1 cellular context compared by ENCODE assay signal in the genomic region with DNA sequence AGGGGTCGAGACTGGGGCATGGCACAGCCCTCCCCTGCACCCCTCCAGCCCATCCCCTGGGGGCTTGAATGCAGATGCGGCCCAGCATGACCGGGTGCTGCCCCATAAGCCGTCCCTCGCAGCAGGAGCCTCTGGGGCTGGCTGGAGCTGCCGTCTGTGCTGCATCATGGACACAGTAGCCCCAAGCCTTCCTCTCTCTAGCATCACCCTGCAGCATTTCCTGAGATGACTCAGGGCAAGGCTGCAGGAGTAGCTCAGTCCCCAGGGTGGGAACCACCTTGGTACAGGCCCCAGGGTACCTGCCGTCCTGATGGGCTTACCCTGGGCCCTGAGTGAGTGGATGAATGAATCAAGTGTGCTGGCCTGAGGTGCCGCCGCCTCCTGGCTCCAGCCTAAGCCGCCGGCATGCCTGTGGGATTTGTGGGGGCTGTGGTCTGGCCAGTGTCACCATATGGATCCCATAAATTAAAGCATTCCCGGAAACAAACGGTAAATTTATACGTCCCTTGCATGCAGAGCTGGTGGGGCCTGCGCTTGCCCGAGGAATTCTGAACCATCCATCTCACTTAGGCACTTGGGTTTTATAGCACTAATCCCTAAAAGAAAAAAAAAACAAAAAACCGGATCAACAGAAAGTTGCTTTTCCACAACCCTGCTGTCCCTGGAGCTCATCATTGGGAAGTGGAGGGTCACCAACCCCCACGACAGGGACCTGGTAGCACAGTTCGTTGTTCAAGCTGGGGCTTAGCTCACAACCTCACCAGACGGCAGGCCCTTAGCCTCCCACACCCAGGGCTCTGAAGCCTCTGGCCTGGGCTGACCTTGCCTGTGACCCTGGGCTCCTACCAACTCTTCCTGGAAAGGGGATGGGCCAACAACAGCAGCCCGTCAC.
A peak's percentile ranks its signal among the peaks of the same experiment; 100 is the strongest.
TF ChIP-seq lines count a peak whose summit lies in the region.

No MANE protein-coding gene starts in this region.

TF ChIP-seq in K562, 482 proteins besides CTCF, POLR2A, EP300 and RAD21 (continued from another document and continues in another):
- TF ChIP-seq SAFB2 (IDR thresholded peaks at IDR 0.05; ENCODE audit: borderline replicate concordance, low read depth, low read length, severe bottlenecking) (no peak), TCF3 (CRISPR knock-in tag; IDR thresholded peaks at IDR 0.05) (peak; percentile 49), CBFA2T3 (IDR thresholded peaks at IDR 0.05) (peak; percentile 68), ETV5 (CRISPR knock-in tag; IDR thresholded peaks at IDR 0.05; ENCODE audit: low read depth) (0 out of 2 replicates have a peak, but pooled peaks have one; percentile 60), TARDBP (IDR thresholded peaks at IDR 0.05) (no peak), ZKSCAN1 (IDR thresholded peaks at IDR 0.05; ENCODE audit: low read depth, low read length) (peak; percentile 91), NFYB (IDR thresholded peaks at IDR 0.05; ENCODE audit: extremely low read depth, insufficient read length) (no peak), TRIM28 (IDR thresholded peaks at IDR 0.05) (0 out of 2 replicates have a peak, but pooled peaks have one; percentile 44), KHSRP (IDR thresholded peaks at IDR 0.05) (no peak), NR2C1 (IDR thresholded peaks at IDR 0.05) (peak; percentile 77), NR2C1 (tag; IDR thresholded peaks at IDR 0.05) (peak; percentile 87), TRIM24 (IDR thresholded peaks at IDR 0.05) (peak in 1 of 2 experiments; percentile 55; a peak in 1 of 4 replicates), NUFIP1 (IDR thresholded peaks at IDR 0.05; ENCODE audit: partially characterized antibody) (no peak), TBP (optimal IDR thresholded peaks at IDR 0.05; ENCODE audit: low read depth, low read length) (peak; percentile 54), MEF2D (tag; conservative IDR thresholded peaks at IDR 0.05; ENCODE audit: low read depth) (0 out of 2 replicates have a peak, but pooled peaks have one; percentile 14), CTBP1 (IDR thresholded peaks at IDR 0.05; ENCODE audit: borderline replicate concordance) (peak; percentile 86), TBL1XR1 (IDR thresholded peaks at IDR 0.05; ENCODE audit: low read length in 2 of 2) (peak in 1 of 2 experiments; percentile 69; a peak in 1 of 4 replicates), CBX2 (IDR thresholded peaks at IDR 0.05; ENCODE audit: insufficient read depth, low read length, poor library complexity, severe bottlenecking) (no peak), MYNN (IDR thresholded peaks at IDR 0.05) (peak; percentile 78; the same call in 1 of the 2 replicates), MYNN (CRISPR knock-in tag; IDR thresholded peaks at IDR 0.05) (no peak), BHLHE40 (IDR thresholded peaks at IDR 0.05; ENCODE audit: low read length) (peak; percentile 10; the same call in 1 of the 2 replicates), ARID1B (IDR thresholded peaks at IDR 0.05) (peak; percentile 64), CHD2 (IDR thresholded peaks at IDR 0.05; ENCODE audit: low read depth, low read length) (no peak), FOXK1 (CRISPR knock-in tag; IDR thresholded peaks at IDR 0.05; ENCODE audit: borderline replicate concordance) (no peak), NRF1 (conservative IDR thresholded peaks at IDR 0.05 in 1 of 2, IDR thresholded peaks at IDR 0.05 in 1 of 2) (peak; percentile 52 to 53), XRCC5 (IDR thresholded peaks at IDR 0.05; ENCODE audit: low read depth, low read length) (peak; percentile 32; the same call in 1 of the 2 replicates), ZSCAN29 (IDR thresholded peaks at IDR 0.05) (no peak), TAF9B (IDR thresholded peaks at IDR 0.05; ENCODE audit: partially characterized antibody) (no peak), NCOA1 (IDR thresholded peaks at IDR 0.05; ENCODE audit: low read depth) (peak; percentile 50; the same call in 1 of the 2 replicates), ZNF3 (CRISPR knock-in tag; IDR thresholded peaks at IDR 0.05) (no peak), ZNF764 (CRISPR knock-in tag; IDR thresholded peaks at IDR 0.05; ENCODE audit: low read depth) (no peak), ZFX (CRISPR knock-in tag; IDR thresholded peaks at IDR 0.05) (peak; percentile 76), FOSL1 (tag; conservative IDR thresholded peaks at IDR 0.05) (peak; percentile 54), HDAC1 (IDR thresholded peaks at IDR 0.05) (peak in 1 of 2 experiments; percentile 68; a peak in 1 of 4 replicates), KDM5B (IDR thresholded peaks at IDR 0.05; ENCODE audit: insufficient replicate concordance, low read depth, low read length) (peak; percentile 59), ESRRB (CRISPR knock-in tag; IDR thresholded peaks at IDR 0.05; ENCODE audit: borderline replicate concordance) (no peak), HEY1 (CRISPR knock-in tag; IDR thresholded peaks at IDR 0.05; ENCODE audit: borderline replicate concordance) (no peak), ZNF766 (CRISPR knock-in tag; conservative IDR thresholded peaks at IDR 0.05) (peak; percentile 85; the same call in 1 of the 2 replicates), MXI1 (IDR thresholded peaks at IDR 0.05; ENCODE audit: low read depth, low read length) (no peak), MTA3 (IDR thresholded peaks at IDR 0.05; ENCODE audit: borderline replicate concordance) (peak; percentile 33; the same call in 1 of the 2 replicates), NCOR1 (IDR thresholded peaks at IDR 0.05) (peak; percentile 83), GATA2 (CRISPR knock-in tag; IDR thresholded peaks at IDR 0.05) (no peak), HDAC2 (IDR thresholded peaks at IDR 0.05) (peak; percentile 78), RNF2 (IDR thresholded peaks at IDR 0.05) (no peak), MTA2 (IDR thresholded peaks at IDR 0.05; ENCODE audit: low read depth) (0 out of 2 replicates have a peak, but pooled peaks have one; percentile 17), NFIC (IDR thresholded peaks at IDR 0.05) (peak; percentile 59), BCOR (IDR thresholded peaks at IDR 0.05) (peak; percentile 50), HDAC6 (IDR thresholded peaks at IDR 0.05; ENCODE audit: low read depth, low read length) (no peak)
- TF ChIP-seq, protein P1, sequence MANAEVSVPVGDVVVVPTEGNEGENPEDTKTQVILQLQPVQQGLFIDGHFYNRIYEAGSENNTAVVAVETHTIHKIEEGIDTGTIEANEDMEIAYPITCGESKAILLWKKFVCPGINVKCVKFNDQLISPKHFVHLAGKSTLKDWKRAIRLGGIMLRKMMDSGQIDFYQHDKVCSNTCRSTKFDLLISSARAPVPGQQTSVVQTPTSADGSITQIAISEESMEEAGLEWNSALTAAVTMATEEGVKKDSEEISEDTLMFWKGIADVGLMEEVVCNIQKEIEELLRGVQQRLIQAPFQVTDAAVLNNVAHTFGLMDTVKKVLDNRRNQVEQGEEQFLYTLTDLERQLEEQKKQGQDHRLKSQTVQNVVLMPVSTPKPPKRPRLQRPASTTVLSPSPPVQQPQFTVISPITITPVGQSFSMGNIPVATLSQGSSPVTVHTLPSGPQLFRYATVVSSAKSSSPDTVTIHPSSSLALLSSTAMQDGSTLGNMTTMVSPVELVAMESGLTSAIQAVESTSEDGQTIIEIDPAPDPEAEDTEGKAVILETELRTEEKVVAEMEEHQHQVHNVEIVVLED (CRISPR knock-in tag; IDR thresholded peaks at IDR 0.05) = no peak
- TF ChIP-seq, protein P2, sequence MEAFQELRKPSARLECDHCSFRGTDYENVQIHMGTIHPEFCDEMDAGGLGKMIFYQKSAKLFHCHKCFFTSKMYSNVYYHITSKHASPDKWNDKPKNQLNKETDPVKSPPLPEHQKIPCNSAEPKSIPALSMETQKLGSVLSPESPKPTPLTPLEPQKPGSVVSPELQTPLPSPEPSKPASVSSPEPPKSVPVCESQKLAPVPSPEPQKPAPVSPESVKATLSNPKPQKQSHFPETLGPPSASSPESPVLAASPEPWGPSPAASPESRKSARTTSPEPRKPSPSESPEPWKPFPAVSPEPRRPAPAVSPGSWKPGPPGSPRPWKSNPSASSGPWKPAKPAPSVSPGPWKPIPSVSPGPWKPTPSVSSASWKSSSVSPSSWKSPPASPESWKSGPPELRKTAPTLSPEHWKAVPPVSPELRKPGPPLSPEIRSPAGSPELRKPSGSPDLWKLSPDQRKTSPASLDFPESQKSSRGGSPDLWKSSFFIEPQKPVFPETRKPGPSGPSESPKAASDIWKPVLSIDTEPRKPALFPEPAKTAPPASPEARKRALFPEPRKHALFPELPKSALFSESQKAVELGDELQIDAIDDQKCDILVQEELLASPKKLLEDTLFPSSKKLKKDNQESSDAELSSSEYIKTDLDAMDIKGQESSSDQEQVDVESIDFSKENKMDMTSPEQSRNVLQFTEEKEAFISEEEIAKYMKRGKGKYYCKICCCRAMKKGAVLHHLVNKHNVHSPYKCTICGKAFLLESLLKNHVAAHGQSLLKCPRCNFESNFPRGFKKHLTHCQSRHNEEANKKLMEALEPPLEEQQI (IDR thresholded peaks at IDR 0.05) = no peak
- TF ChIP-seq, protein P3, sequence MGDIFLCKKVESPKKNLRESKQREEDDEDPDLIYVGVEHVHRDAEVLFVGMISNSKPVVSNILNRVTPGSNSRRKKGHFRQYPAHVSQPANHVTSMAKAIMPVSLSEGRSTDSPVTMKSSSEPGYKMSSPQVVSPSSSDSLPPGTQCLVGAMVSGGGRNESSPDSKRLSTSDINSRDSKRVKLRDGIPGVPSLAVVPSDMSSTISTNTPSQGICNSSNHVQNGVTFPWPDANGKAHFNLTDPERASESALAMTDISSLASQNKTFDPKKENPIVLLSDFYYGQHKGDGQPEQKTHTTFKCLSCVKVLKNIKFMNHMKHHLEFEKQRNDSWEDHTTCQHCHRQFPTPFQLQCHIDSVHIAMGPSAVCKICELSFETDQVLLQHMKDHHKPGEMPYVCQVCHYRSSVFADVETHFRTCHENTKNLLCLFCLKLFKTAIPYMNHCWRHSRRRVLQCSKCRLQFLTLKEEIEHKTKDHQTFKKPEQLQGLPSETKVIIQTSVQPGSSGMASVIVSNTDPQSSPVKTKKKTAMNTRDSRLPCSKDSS (IDR thresholded peaks at IDR 0.05; ENCODE audit: low read depth, partially characterized antibody) = no peak
- TF ChIP-seq, protein P4, sequence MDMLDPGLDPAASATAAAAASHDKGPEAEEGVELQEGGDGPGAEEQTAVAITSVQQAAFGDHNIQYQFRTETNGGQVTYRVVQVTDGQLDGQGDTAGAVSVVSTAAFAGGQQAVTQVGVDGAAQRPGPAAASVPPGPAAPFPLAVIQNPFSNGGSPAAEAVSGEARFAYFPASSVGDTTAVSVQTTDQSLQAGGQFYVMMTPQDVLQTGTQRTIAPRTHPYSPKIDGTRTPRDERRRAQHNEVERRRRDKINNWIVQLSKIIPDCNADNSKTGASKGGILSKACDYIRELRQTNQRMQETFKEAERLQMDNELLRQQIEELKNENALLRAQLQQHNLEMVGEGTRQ (CRISPR knock-in tag; IDR thresholded peaks at IDR 0.05) = no peak
- TF ChIP-seq, protein P5, sequence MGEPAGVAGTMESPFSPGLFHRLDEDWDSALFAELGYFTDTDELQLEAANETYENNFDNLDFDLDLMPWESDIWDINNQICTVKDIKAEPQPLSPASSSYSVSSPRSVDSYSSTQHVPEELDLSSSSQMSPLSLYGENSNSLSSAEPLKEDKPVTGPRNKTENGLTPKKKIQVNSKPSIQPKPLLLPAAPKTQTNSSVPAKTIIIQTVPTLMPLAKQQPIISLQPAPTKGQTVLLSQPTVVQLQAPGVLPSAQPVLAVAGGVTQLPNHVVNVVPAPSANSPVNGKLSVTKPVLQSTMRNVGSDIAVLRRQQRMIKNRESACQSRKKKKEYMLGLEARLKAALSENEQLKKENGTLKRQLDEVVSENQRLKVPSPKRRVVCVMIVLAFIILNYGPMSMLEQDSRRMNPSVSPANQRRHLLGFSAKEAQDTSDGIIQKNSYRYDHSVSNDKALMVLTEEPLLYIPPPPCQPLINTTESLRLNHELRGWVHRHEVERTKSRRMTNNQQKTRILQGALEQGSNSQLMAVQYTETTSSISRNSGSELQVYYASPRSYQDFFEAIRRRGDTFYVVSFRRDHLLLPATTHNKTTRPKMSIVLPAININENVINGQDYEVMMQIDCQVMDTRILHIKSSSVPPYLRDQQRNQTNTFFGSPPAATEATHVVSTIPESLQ (CRISPR knock-in tag; IDR thresholded peaks at IDR 0.05) = no peak
- TF ChIP-seq, protein P6, sequence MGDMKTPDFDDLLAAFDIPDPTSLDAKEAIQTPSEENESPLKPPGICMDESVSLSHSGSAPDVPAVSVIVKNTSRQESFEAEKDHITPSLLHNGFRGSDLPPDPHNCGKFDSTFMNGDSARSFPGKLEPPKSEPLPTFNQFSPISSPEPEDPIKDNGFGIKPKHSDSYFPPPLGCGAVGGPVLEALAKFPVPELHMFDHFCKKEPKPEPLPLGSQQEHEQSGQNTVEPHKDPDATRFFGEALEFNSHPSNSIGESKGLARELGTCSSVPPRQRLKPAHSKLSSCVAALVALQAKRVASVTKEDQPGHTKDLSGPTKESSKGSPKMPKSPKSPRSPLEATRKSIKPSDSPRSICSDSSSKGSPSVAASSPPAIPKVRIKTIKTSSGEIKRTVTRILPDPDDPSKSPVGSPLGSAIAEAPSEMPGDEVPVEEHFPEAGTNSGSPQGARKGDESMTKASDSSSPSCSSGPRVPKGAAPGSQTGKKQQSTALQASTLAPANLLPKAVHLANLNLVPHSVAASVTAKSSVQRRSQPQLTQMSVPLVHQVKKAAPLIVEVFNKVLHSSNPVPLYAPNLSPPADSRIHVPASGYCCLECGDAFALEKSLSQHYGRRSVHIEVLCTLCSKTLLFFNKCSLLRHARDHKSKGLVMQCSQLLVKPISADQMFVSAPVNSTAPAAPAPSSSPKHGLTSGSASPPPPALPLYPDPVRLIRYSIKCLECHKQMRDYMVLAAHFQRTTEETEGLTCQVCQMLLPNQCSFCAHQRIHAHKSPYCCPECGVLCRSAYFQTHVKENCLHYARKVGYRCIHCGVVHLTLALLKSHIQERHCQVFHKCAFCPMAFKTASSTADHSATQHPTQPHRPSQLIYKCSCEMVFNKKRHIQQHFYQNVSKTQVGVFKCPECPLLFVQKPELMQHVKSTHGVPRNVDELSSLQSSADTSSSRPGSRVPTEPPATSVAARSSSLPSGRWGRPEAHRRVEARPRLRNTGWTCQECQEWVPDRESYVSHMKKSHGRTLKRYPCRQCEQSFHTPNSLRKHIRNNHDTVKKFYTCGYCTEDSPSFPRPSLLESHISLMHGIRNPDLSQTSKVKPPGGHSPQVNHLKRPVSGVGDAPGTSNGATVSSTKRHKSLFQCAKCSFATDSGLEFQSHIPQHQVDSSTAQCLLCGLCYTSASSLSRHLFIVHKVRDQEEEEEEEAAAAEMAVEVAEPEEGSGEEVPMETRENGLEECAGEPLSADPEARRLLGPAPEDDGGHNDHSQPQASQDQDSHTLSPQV (IDR thresholded peaks at IDR 0.05) = peak; percentile 87
- TF ChIP-seq, protein P7, sequence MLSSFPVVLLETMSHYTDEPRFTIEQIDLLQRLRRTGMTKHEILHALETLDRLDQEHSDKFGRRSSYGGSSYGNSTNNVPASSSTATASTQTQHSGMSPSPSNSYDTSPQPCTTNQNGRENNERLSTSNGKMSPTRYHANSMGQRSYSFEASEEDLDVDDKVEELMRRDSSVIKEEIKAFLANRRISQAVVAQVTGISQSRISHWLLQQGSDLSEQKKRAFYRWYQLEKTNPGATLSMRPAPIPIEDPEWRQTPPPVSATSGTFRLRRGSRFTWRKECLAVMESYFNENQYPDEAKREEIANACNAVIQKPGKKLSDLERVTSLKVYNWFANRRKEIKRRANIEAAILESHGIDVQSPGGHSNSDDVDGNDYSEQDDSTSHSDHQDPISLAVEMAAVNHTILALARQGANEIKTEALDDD (IDR thresholded peaks at IDR 0.05) = peak; percentile 33; the same call in 1 of the 2 replicates
